Comparison of ENCODE assay signal across 8 cellular contexts in the genomic region with DNA sequence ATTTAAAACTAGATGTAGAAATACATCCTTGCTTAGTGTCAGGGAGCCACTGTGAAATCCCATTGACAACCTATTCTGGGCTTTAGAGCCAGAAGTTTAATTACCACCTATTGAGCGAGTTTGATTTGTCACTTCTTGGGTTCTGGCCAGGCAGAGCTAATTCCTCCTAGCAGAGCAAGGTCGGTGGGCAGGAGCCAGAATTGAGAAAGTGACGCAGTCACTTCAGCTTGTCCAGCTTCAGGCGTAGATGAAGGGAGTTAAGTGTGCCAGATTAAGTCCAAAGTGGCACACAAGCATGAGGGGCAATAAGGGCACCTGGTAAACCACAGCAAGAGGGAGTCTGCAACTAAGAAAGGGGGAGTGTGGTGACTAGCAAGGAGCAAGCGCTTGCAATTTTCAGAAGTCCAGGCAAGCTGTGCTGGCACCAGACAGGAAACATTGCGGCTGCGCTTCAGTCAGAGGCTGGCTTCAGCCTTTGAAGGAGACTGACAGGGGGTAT.
DNase-seq lines count a peak whose midpoint lies in the region; ATAC-seq and TF ChIP-seq lines count a peak whose summit lies in the region.

No MANE protein-coding gene starts in this region.

- H3K27ac ChIP-seq in brain microvascular endothelial cell (peak overlapping the region; percentile 6), lung (ENCODE audit: low read depth in 1 of 2, low read length in 1 of 2) (peak overlapping the region; percentile 17 to 63)

- no peak overlapping the region for H3K4me3 Mint-ChIP-seq in T-helper 17 cell

- in situ Hi-C loops in brain microvascular endothelial cell (cut with HindIII; ENCODE audit: low pct_ligation_motif_present, low sequenced_read_pairs) = no loop called here

- H3K4me1 ChIP-seq in lung (ENCODE audit: control insufficient read depth in 2 of 2, insufficient read depth in 2 of 2, low read length in 2 of 2) = peaks cover 10 to 22% of the 10 kb centered on the region in 2 donors

- H3K36me3 Mint-ChIP-seq in T-helper 17 cell (ENCODE audit: low read depth) = no peaks in the 10 kb centered on the region

- H3K4me3 ChIP-seq in brain microvascular endothelial cell (ENCODE audit: low read depth, low read length) (no peak overlapping the region), lung (no peak overlapping the region)

- no peaks in the 10 kb centered on the region for H3K36me3 ChIP-seq in brain microvascular endothelial cell (replicated peaks)
- H3K36me3 ChIP-seq in lung (ENCODE audit: control insufficient read depth in 2 of 2, insufficient read depth in 2 of 2, low read length in 2 of 2) = no peaks in the 10 kb centered on the region

- H3K4me1 Mint-ChIP-seq in T-helper 17 cell = peaks cover 9% of the 10 kb centered on the region

- peak; percentile 51 for DNase-seq in AG08396 (ENCODE audit: low spot score)
- peak; percentile 21 for DNase-seq in LHCN-M2 (ENCODE audit: low read depth)
- DNase-seq in brain microvascular endothelial cell = peak; percentile 74
- DNase-seq in lung (ENCODE audit: low spot score) = peak; percentile 80
- no peak for DNase-seq in NCI-H748 treated with DMSO at 0.1 percent for 48 hours (lab: John Stamatoyannopoulos, UW)
- no peak for DNase-seq in T-helper 17 cell
- no peak for DNase-seq in SW480 (ENCODE audit: low spot score)

- no peaks in the 10 kb centered on the region for H3K9me3 ChIP-seq in lung (ENCODE audit: control insufficient read depth in 2 of 2, insufficient read depth in 1 of 2, low read length in 1 of 2)
- H3K9me3 ChIP-seq in T-helper 17 cell (ENCODE audit: control insufficient read depth, low read length, poor library complexity, severe bottlenecking) = no peaks in the 10 kb centered on the region

- H3K27me3 ChIP-seq in brain microvascular endothelial cell (replicated peaks) = no peaks in the 10 kb centered on the region
- H3K27me3 ChIP-seq in lung (ENCODE audit: control insufficient read depth, insufficient read depth) = no peaks in the 10 kb centered on the region

- 13 to 18% methylated on average over 7 of the region's 7 CpGs for WGBS in lung, 2 donors

- ATAC-seq in lung (ENCODE audit: insufficient read depth, low FRiP score) = peak; percentile 51
- ATAC-seq in GM21717 (IDR thresholded peaks at IDR 0.05; ENCODE audit: unreplicated experiment) = no peak
- ATAC-seq in T-helper 17 cell = no peak

- H3K27me3 Mint-ChIP-seq in T-helper 17 cell = no peaks in the 10 kb centered on the region

- H3K27ac Mint-ChIP-seq in T-helper 17 cell = no peak overlapping the region

- TF ChIP-seq CTCF in brain microvascular endothelial cell (IDR thresholded peaks at IDR 0.05; ENCODE audit: low read depth, low read length, missing control alignments) (no peak), lung (IDR thresholded peaks at IDR 0.05; ENCODE audit: control extremely low read depth, extremely low read depth) (no peak)

Comparison
In these comparisons a context has a peak if more than half of its experiments do, and no peak if none do; other contexts are left out.
1. DNase-seq: peak in AG08396 (single experiment), LHCN-M2 (single experiment), brain microvascular endothelial cell (single experiment) and lung (single experiment); none in NCI-H748 treated with DMSO at 0.1 percent for 48 hours (single experiment), T-helper 17 cell (0 of 3) and SW480 (single experiment).